In the genomic region with DNA sequence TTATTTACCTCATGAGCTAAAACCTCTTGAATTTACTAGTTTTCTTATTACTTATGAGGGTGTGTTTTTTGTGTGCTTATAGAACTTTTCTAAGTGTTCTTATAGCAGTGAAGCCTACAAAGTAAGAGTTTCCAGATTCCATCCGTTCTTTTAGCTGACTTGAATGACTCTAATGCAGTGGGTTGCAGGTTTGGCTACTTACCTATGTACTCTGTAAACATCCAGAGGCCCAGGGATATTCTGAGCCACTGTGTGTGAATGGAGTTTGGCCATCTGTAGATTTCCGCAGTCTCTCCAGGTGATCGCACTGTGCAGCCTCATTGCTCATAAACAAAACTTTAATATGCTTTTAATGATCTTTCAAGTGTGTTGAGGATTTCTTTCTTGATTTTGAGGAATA, we compare ENCODE assay signal across 20 cellular contexts.
"Had no signal": no experiment of that assay in that cellular context is flagged by ENCODE, and none has a peak within 500 bp of the region (broad histone marks: within the 10 kb centered on the region; RNA-seq: fewer than 3 reads in every experiment).

No MANE protein-coding gene starts in this region.

- ATAC-seq: activated CD4-positive, alpha-beta T cell treated with anti-CD3 and anti-CD28 coated beads for 36 hours; activated CD8-positive, alpha-beta T cell treated with anti-CD3 and anti-CD28 coated beads for 36 hours; activated T-cell treated with anti-CD3 and anti-CD28 coated beads, Interleukin-2, amount 50 U/mL, for 72 hours; T-cell had no signal

- H3K27me3 ChIP-seq: brain microvascular endothelial cell had no signal

- H3K27ac ChIP-seq: brain microvascular endothelial cell, PC-9, WERI-Rb-1 had no signal

- H3K36me3 ChIP-seq: brain microvascular endothelial cell, WERI-Rb-1 had no signal

- H3K4me3 ChIP-seq: PC-9 had no signal

- DNase-seq: activated CD4-positive, alpha-beta T cell treated with anti-CD3 and anti-CD28 coated beads for 36 hours; activated CD4-positive, alpha-beta T cell treated with anti-CD3 and anti-CD28 coated beads, Interleukin-2, amount 50 U/mL, for 1 hour; activated CD8-positive, alpha-beta memory T cell treated with anti-CD3 and anti-CD28 coated beads, Interleukin-2, amount 50 U/mL, for 4 hours; activated CD8-positive, alpha-beta T cell treated with anti-CD3 and anti-CD28 coated beads for 36 hours; activated gamma-delta T cell treated with Interleukin-2 at 50 U/mL for 16 hours; activated naive CD4-positive, alpha-beta T cell treated with anti-CD3 and anti-CD28 coated beads, Interleukin-2, amount 10 ng/mL, durations not matched to agents 7 days and 5 days; activated naive CD8-positive, alpha-beta T cell treated with anti-CD3 and anti-CD28 coated beads for 36 hours; activated T-cell treated with anti-CD3 and anti-CD28 coated beads, Interleukin-2, amount 50 U/mL, for 72 hours; brain microvascular endothelial cell; caudate nucleus; KG1; NCI-H1092; NCI-H1417; NCI-H1930; NCI-H510A treated with DMSO at 0.1 percent for 48 hours; PC-9; SHP77 treated with DMSO at 0.1 percent for 48 hours; T-cell; T1000; WERI-Rb-1 had no signal
